ENCODE assay signal across 16 cellular contexts in the genomic region with DNA sequence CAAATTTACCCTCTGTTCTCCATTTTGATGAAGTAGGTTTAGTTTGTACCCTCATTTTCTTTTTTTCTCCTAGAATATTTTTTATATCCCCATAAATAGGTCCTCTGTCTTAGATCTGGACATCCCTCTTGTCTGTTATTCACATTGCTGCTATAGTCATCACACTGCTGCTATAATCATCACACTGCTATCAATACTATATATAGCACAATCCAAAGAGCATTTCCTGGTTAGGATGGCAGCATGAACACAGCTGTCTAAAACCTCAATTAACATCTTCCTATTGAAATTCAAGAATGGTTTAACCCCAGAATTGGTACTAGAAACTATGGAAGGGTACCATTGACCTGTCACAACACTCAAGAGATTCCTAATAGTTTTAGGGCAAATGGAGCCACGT. TPM values are rescaled to one million over a fixed set of nuclear protein-coding genes. Genes with fewer than 3 reads are reported as not detected.
DNase-seq lines count a peak whose midpoint lies in the region; FAIRE-seq lines count a peak whose summit lies in the region.
"Had no signal": no experiment of that assay in that cellular context is flagged by ENCODE, and none has a peak within 500 bp of the region (broad histone marks: within the 10 kb centered on the region; RNA-seq: fewer than 3 reads in every experiment).

No MANE protein-coding gene starts in this region.

- FAIRE-seq in HTR-8/SVneo (lab: Jason Lieb, UNC): peak; percentile 38
- FAIRE-seq: GM12891, GM18507 had no signal

- H3K9me3 ChIP-seq in MG63: no peaks in the 10 kb centered on the region
- H3K9me3 ChIP-seq: Caco-2 had no signal

- no peaks in the 10 kb centered on the region for H3K27me3 ChIP-seq in MG63

- no peaks in the 10 kb centered on the region for H3K36me3 ChIP-seq in MG63

- no peak overlapping the region for H3K4me3 ChIP-seq in MG63
- H3K4me3 ChIP-seq: GM23338 had no signal

- no peak for DNase-seq in HTR-8/SVneo (ENCODE audit: insufficient read length, low spot score)
- peak; percentile 6 for DNase-seq in hepatic stellate cell (ENCODE audit: low spot score)
- peak; percentile 25 for DNase-seq in myocyte (ENCODE audit: low read depth)
- DNase-seq in NCI-H2171 treated with DMSO at 0.1 percent for 48 hours (lab: John Stamatoyannopoulos, UW): no peak
- no peak for DNase-seq in MG63
- no peak for DNase-seq in nucleus accumbens (lab: John Stamatoyannopoulos, UW)
- DNase-seq: Caco-2; CD4-positive, CD25-positive, alpha-beta regulatory T cell; CD8-positive, alpha-beta T cell; DMS153; DMS79 treated with DMSO at 0.1 percent for 48 hours; GF-D8; H9 had no signal

RNA-seq across cellular contexts. Expression of a gene that starts 27.6 kb away (rescaled TPM):
- 17.5 and 18.5 TPM in 2 replicates for total RNA-seq in myocyte
- 9.7 TPM for polyA plus RNA-seq in myocyte (2012)
- total RNA-seq in MG63 (2014; rRNA removed; shearing (Covaris generic); ENCODE audit: low replicate concordance): 17.6 and 31.6 TPM in 2 replicates

Comparison
In these comparisons a context has a peak if more than half of its experiments do, and no peak if none do; other contexts are left out.
1. DNase-seq: peak in hepatic stellate cell (single experiment) and myocyte (single experiment); none in HTR-8/SVneo (single experiment), NCI-H2171 treated with DMSO at 0.1 percent for 48 hours (single experiment), MG63 (single experiment) and nucleus accumbens (0 of 56).